ENCODE assay signal across 8 cellular contexts in the genomic region with DNA sequence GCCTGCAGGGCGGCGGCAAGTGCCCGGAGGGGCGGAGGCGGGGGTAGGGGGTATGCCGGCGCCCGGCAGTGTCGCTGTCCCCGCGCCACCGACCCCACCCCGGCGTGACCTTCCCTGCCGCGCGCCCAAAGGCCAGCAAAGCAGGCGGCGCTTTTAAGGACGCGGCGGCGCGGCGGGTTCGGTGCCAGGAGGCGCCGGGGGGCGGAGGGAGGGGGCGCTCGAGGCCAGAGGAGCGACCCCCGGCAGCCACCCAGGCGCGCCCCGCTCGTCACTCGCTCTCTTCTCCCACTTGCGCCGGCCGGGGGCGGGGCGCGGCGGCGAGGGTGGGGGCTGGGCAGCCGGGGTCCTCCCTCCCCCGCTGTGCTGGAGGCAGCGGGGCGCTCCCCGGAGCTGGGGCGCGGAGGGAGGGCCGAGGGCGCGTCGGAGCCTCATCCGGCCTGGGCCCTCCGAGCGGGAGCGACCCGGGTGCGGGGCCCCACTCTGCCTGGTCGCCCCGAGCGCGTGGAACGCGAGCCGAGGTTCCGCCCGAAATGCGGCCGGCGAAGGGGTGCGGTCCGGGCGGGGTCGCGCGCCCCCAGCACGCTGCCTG. TPM values are rescaled to one million over a fixed set of nuclear protein-coding genes. Genes with fewer than 3 reads are reported as not detected.
DNase-seq lines count a peak whose midpoint lies in the region; ATAC-seq and TF ChIP-seq lines count a peak whose summit lies in the region.

No MANE protein-coding gene starts in this region.

- peaks cover 7% of the 10 kb centered on the region for H3K27me3 Mint-ChIP-seq in neural progenitor cell (ENCODE audit: insufficient read depth, low read depth)

- H3F3A ChIP-seq in neural progenitor cell (ENCODE audit: low read depth) = peaks cover 47% of the 10 kb centered on the region

- no peaks in the 10 kb centered on the region for H3K9me3 Mint-ChIP-seq in neural progenitor cell

- no peaks in the 10 kb centered on the region for H3K36me3 ChIP-seq in neural progenitor cell

- H3K27me3 ChIP-seq in neural progenitor cell = peaks cover 71% of the 10 kb centered on the region

- DNase-seq in GM12865 (ENCODE audit: low read depth) = no peak
- peak; percentile 69 for DNase-seq in SK-MEL-5 (ENCODE audit: low read depth, low spot score)
- DNase-seq in fibroblast of mammary gland (ENCODE audit: low read depth) = no peak
- peak; percentile 75 for DNase-seq in neural progenitor cell (ENCODE audit: low spot score)
- DNase-seq in HK-2 (ENCODE audit: unreplicated experiment) = no peak
- no peak for DNase-seq in NCI-H774 (lab: John Stamatoyannopoulos, UW)

- no peak overlapping the region for H2AFZ ChIP-seq in neural progenitor cell (replicated peaks)

- no peak overlapping the region for H3K27ac Mint-ChIP-seq in neural progenitor cell

- peak overlapping the region; percentile 83 for H3K4me3 Mint-ChIP-seq in neural progenitor cell

- peaks cover 3% of the 10 kb centered on the region for H3K36me3 Mint-ChIP-seq in neural progenitor cell

- H3K79me2 ChIP-seq in neural progenitor cell (ENCODE audit: low read depth) = peaks cover 26% of the 10 kb centered on the region

- TF ChIP-seq CTCF in GM12865 (IDR thresholded peaks at IDR 0.05; ENCODE audit: insufficient read depth, low read depth, low read length, missing control alignments) = no peak
- TF ChIP-seq CTCF in fibroblast of mammary gland (conservative IDR thresholded peaks at IDR 0.05; ENCODE audit: control insufficient read depth, insufficient read depth, low read depth, low read length) = no peak
- peak; percentile 16 for TF ChIP-seq CTCF in neural progenitor cell (IDR thresholded peaks at IDR 0.05)

- H3K9ac ChIP-seq in neural progenitor cell = no peak overlapping the region

- H3K4me1 Mint-ChIP-seq in neural progenitor cell = peaks cover 52% of the 10 kb centered on the region

- H3K9me3 ChIP-seq in neural progenitor cell (ENCODE audit: low read depth) = no peaks in the 10 kb centered on the region

- peak overlapping the region; percentile 11 for H3K27ac ChIP-seq in neural progenitor cell

- in situ Hi-C loops in SK-MEL-5 (cut with HindIII; ENCODE audit: low pct_unique_long_range_greater_than_20kb, low sequenced_read_pairs) = no loop called here

- no peak for ATAC-seq in GM18868 (IDR thresholded peaks at IDR 0.05; ENCODE audit: unreplicated experiment)
- ATAC-seq in HG03439 (IDR thresholded peaks at IDR 0.05; ENCODE audit: unreplicated experiment) = no peak

- H3K4me1 ChIP-seq in neural progenitor cell = peaks cover 53% of the 10 kb centered on the region

- H3K4me2 ChIP-seq in neural progenitor cell = peak overlapping the region; percentile 99

- H3K4me3 ChIP-seq in GM12865 (ENCODE audit: low read depth, low read length) (peak overlapping the region; percentile 54), fibroblast of mammary gland (ENCODE audit: control insufficient read depth, low read depth, low read length) (peak overlapping the region; percentile 60), neural progenitor cell (peak overlapping the region; percentile 58)

- peaks cover 60% of the 10 kb centered on the region for H4K20me1 ChIP-seq in neural progenitor cell (ENCODE audit: low read depth)

RNA-seq across cellular contexts. Expression of a gene that starts 8.5 kb away (rescaled TPM):
- total RNA-seq in SK-MEL-5 (2014; rRNA removed; shearing (Covaris generic)) = 15.4 and 19.1 TPM in 2 replicates
- 64.9 and 83.0 TPM in 2 replicates for polyA plus RNA-seq in SK-MEL-5 (2015; cell fraction: cytosol; rRNA removed)
- 202 and 203 TPM in 2 replicates for polyA plus RNA-seq in SK-MEL-5 (2015; cell fraction: nucleus; rRNA removed)
- total RNA-seq in neural progenitor cell (ENCODE audit: low replicate concordance) = 3.4 and 26.3 TPM in 2 replicates

Comparison
In these comparisons a context has a peak if more than half of its experiments do, and no peak if none do; other contexts are left out.
1. DNase-seq: peak in SK-MEL-5 (single experiment) and neural progenitor cell (single experiment); none in GM12865 (single experiment), fibroblast of mammary gland (single experiment), HK-2 (single experiment) and NCI-H774 (single experiment).
2. Peak in every context shown above with its lines, with median percentiles within 50 percentile points of each other: H3K4me3 ChIP-seq.